3 cellular contexts compared by ENCODE assay signal in the genomic region with DNA sequence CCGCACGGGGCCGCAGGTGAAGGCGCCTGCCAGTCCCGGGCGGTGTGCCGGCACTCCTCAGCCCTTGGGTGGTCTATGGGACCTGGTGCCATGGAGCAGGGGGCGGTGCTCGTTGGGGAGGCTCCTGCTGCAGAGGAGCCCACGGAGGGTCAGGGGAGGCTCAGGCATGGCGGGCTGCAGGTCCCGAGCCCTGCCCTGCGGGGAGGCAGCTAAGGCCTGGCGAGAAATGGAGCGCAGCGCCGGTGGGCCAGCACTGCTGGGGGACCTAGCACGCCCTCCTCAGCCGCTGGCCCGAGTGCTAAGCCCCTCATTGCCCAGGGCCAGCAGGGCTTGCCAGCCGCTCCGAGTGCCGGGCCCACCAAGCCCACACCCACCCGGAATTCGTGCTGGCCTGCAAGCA. TPM values are rescaled to one million over a fixed set of nuclear protein-coding genes. Genes with fewer than 3 reads are reported as not detected.
"Had no signal": no experiment of that assay in that cellular context is flagged by ENCODE, and none has a peak within 500 bp of the region (broad histone marks: within the 10 kb centered on the region; RNA-seq: fewer than 3 reads in every experiment).

No MANE protein-coding gene starts in this region.

- H3K4me3 ChIP-seq: GM12878 had no signal

- ATAC-seq: GM12878 had no signal

- DNase-seq: GDM1, GF-D8 had no signal

RNA-seq across cellular contexts. Expression of gene AKR1E2, which starts 18.9 kb away (rescaled TPM):
- total RNA-seq: GM12878 had no signal
